Comparison of ENCODE assay signal across 8 cellular contexts in the genomic region with DNA sequence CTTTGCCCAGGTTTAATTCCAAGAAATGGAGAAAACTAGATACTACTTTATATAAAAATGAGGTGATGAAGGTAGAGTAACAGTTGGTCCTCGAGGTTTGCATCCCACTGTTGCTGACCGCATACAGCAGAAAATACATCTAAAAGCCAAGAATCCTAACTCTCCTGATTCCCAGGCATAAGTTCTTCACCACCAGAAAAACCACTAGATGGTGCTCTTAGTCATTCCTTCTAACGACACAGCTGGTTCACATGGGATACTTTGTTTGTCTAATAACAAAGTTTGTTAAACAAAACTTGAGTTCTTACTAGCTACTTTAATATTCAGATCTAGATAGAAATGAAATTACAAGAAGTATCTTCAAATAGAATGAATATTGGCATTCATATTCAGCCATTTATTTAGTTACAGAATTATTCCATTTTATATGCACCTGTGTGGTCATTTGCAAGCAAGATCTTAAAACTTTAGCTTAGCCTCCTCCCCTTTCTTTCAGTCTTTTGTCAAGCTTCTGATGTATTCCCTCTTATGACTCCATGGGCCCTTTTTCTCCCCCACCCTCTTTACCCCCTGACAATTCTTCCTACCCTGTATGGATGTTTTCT. TPM values are rescaled to one million over a fixed set of nuclear protein-coding genes. Genes with fewer than 3 reads are reported as not detected.
DNase-seq lines count a peak whose midpoint lies in the region; ATAC-seq, FAIRE-seq and TF ChIP-seq lines count a peak whose summit lies in the region.

No MANE protein-coding gene starts in this region.

- TF ChIP-seq RAD21 in HepG2 (CRISPR knock-in tag; IDR thresholded peaks at IDR 0.05) = peak; percentile 61

- FAIRE-seq in HepG2 (lab: Jason Lieb, UNC) = peak; percentile 90

- in situ Hi-C loops in astrocyte of the spinal cord (cut with HindIII; ENCODE audit: low sequenced_read_pairs) = no loop called here
- in situ Hi-C loops in HepG2 (cut with HindIII; ENCODE audit: extremely low pct_ligation_motif_present, low pct_unique_long_range_greater_than_20kb) = loop anchor here (10.0 kb wide), 1 partner anchor 348 kb away; no protein-coding TSS in a partner anchor
- in situ Hi-C loops in gastrocnemius medialis (cut with MboI; ENCODE audit: low sequenced_read_pairs in 4 of 4) = no loop called here

- H3K9ac ChIP-seq in MM.1S (ENCODE audit: low read length) = no peak overlapping the region
- no peak overlapping the region for H3K9ac ChIP-seq in HepG2 (ENCODE audit: insufficient read depth, low read depth, low read length)

- DNase-seq in GM03348 (ENCODE audit: low spot score) (peak; percentile 72), MM.1S (peak; percentile 37), astrocyte of the spinal cord (ENCODE audit: low read depth, low spot score) (peak; percentile 59), HepG2 (ENCODE audit: low spot score) (peak; percentile 43), gastrocnemius medialis (no peak), posterior vena cava (ENCODE audit: low spot score) (no peak)

- H3K4me3 ChIP-seq in MM.1S (ENCODE audit: low read length) (no peak overlapping the region), astrocyte of the spinal cord (ENCODE audit: low read depth, low read length) (no peak overlapping the region), HepG2 (replicated peaks in 1 of 3; ENCODE audit: insufficient read depth in 1 of 3, low read depth in 2 of 3, low read length in 3 of 3) (no peak overlapping the region), gastrocnemius medialis (no peak overlapping the region)

- no peaks in the 10 kb centered on the region for H3F3A ChIP-seq in MM.1S (ENCODE audit: insufficient read depth, low read length)

- H3K27ac ChIP-seq in MM.1S (ENCODE audit: low read length) (no peak overlapping the region), HepG2 (ENCODE audit: extremely low read length, insufficient read depth, low read length) (no peak overlapping the region), gastrocnemius medialis (no peak overlapping the region)

- ATAC-seq in HepG2 = peak; percentile 78
- no peak for ATAC-seq in GM21423 (IDR thresholded peaks at IDR 0.05; ENCODE audit: unreplicated experiment)
- no peak for ATAC-seq in gastrocnemius medialis
- no peak for ATAC-seq in HG03139 (IDR thresholded peaks at IDR 0.05; ENCODE audit: unreplicated experiment)

- H3K4me1 ChIP-seq in MM.1S (ENCODE audit: low read length) (no peaks in the 10 kb centered on the region), HepG2 (ENCODE audit: insufficient read depth, low read length) (no peaks in the 10 kb centered on the region), gastrocnemius medialis (no peaks in the 10 kb centered on the region)

- H4K20me1 ChIP-seq in MM.1S (ENCODE audit: insufficient read depth, low read length) = no peaks in the 10 kb centered on the region
- H4K20me1 ChIP-seq in HepG2 (ENCODE audit: insufficient read depth, low read length) = no peaks in the 10 kb centered on the region

- no peak for TF ChIP-seq EP300 in HepG2 (IDR thresholded peaks at IDR 0.05; ENCODE audit: low read depth in 2 of 2, low read length in 2 of 2)
- TF ChIP-seq EP300 in HepG2 (CRISPR knock-in tag; IDR thresholded peaks at IDR 0.05; ENCODE audit: borderline replicate concordance) = no peak

- no peaks in the 10 kb centered on the region for H3K9me3 ChIP-seq in MM.1S (replicated peaks; ENCODE audit: insufficient read depth, low read length)
- H3K9me3 ChIP-seq in HepG2 (ENCODE audit: low read length) = no peaks in the 10 kb centered on the region
- no peaks in the 10 kb centered on the region for H3K9me3 ChIP-seq in gastrocnemius medialis

- H2AFZ ChIP-seq in MM.1S (ENCODE audit: low read length) (no peak overlapping the region), HepG2 (ENCODE audit: low read length) (no peak overlapping the region)

- no peak for TF ChIP-seq POLR2A in HepG2 (IDR thresholded peaks at IDR 0.05; ENCODE audit: insufficient read depth in 1 of 2, low read depth in 2 of 2, low read length in 2 of 2)
- TF ChIP-seq POLR2A in gastrocnemius medialis (IDR thresholded peaks at IDR 0.05) = no peak

- H3K36me3 ChIP-seq in MM.1S (replicated peaks; ENCODE audit: insufficient read depth, low read length) = no peaks in the 10 kb centered on the region
- peaks cover 0 to 1% of the 10 kb centered on the region in 2 experiments; a peak in 1 of 5 replicates for H3K36me3 ChIP-seq in HepG2 (replicated peaks in 1 of 2; ENCODE audit: control insufficient read depth in 1 of 2, insufficient read depth in 2 of 2, low read length in 2 of 2)
- no peaks in the 10 kb centered on the region for H3K36me3 ChIP-seq in gastrocnemius medialis

- H3K27me3 ChIP-seq in MM.1S (replicated peaks; ENCODE audit: insufficient read depth, low read length) (no peaks in the 10 kb centered on the region), HepG2 (ENCODE audit: control insufficient read depth in 1 of 2, insufficient read depth in 2 of 2, low read length in 2 of 2) (no peaks in the 10 kb centered on the region), gastrocnemius medialis (no peaks in the 10 kb centered on the region)

- H3K4me2 ChIP-seq in MM.1S (ENCODE audit: low read depth, low read length) = no peak overlapping the region
- H3K4me2 ChIP-seq in HepG2 (ENCODE audit: low read depth, low read length) = no peak overlapping the region

- POLR2A ChIA-PET in HepG2 (lab: Yijun Ruan, JAX) = no interaction called here

- H3K79me2 ChIP-seq in MM.1S (ENCODE audit: low read length) = no peaks in the 10 kb centered on the region
- H3K79me2 ChIP-seq in HepG2 (ENCODE audit: insufficient read depth, low read length) = no peaks in the 10 kb centered on the region

- CTCF ChIA-PET in HepG2 (lab: Yijun Ruan, JAX; ENCODE audit: low intra/inter-chr PET ratio, low total read pairs) = interaction anchor here (0.7 to 1.5 kb wide), 5 partner anchors 33 to 346 kb away, joined by 3 to 9 read pairs (median 5); no protein-coding TSS in a partner anchor

- intact Hi-C loops in HepG2 (cut with micrococcal nuclease; ENCODE audit: unreplicated experiment) (loop anchor here (1.0 to 5.0 kb wide), 3 partner anchors 33 to 351 kb away; no protein-coding TSS in a partner anchor), gastrocnemius medialis (cut with DNase I; ENCODE audit: low total_unique reads) (no loop called here), posterior vena cava (cut with DNase I) (no loop called here)

- 9% methylated on average over 3 of the region's 3 CpGs for WGBS in HepG2 (ENCODE audit: low lambda C conversion rate)

- no peaks in the 10 kb centered on the region for H3K9me2 ChIP-seq in MM.1S (replicated peaks; ENCODE audit: insufficient read depth, low read length)

- TF ChIP-seq CTCF in MM.1S (IDR thresholded peaks at IDR 0.05; ENCODE audit: low read length) (peak; percentile 77), astrocyte of the spinal cord (IDR thresholded peaks at IDR 0.05; ENCODE audit: low read depth, low read length) (peak; percentile 77), HepG2 (CRISPR knock-in tag; IDR thresholded peaks at IDR 0.05) (peak; percentile 79), gastrocnemius medialis (IDR thresholded peaks at IDR 0.05 in 4 of 5, conservative IDR thresholded peaks at IDR 0.05 in 1 of 5) (peak in 1 of 5 experiments; percentile 40)

- BruUV-seq in HepG2 (replicated peaks; lab: Mats Ljungman, UMichigan) = no TSS peak

TF ChIP-seq in HepG2, 621 proteins besides CTCF, POLR2A, EP300 and RAD21:
- TF ChIP-seq STAG1 (CRISPR knock-in tag; IDR thresholded peaks at IDR 0.05) (peak; percentile 74), SMC3 (IDR thresholded peaks at IDR 0.05; ENCODE audit: low read length) (peak; percentile 79), PPARG (CRISPR knock-in tag; conservative IDR thresholded peaks at IDR 0.05) (0 out of 2 replicates have a peak, but pooled peaks have one; percentile 21), ZNF766 (CRISPR knock-in tag; IDR thresholded peaks at IDR 0.05; ENCODE audit: borderline replicate concordance) (no peak), TEAD3 (CRISPR knock-in tag; optimal IDR thresholded peaks at IDR 0.05; ENCODE audit: borderline replicate concordance) (peak; percentile 9)
- TF ChIP-seq, protein P1, sequence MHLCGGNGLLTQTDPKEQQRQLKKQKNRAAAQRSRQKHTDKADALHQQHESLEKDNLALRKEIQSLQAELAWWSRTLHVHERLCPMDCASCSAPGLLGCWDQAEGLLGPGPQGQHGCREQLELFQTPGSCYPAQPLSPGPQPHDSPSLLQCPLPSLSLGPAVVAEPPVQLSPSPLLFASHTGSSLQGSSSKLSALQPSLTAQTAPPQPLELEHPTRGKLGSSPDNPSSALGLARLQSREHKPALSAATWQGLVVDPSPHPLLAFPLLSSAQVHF (CRISPR knock-in tag; IDR thresholded peaks at IDR 0.05) = no peak

RNA-seq across cellular contexts. Expression of a gene that starts 54.1 kb away (rescaled TPM):
- total RNA-seq in HepG2 (2016; rRNA removed; fragmentation: Illumina TruSeq; extraction: Trizol) (0.02 TPM in 1 of 2 replicates, not detected in the other), gastrocnemius medialis (not detected), posterior vena cava (under 1 TPM in 1 of 2 donors, not detected in 1; 0.19 TPM)
- total RNA-seq in HepG2 (2016; cell fraction: cytosol; rRNA removed; fragmentation: Illumina TruSeq; extraction: Trizol; ENCODE audit: low read depth) = not detected in 2 replicates
- total RNA-seq in HepG2 (2016; cell fraction: insoluble cytoplasmic fraction; rRNA removed; fragmentation: Illumina TruSeq; extraction: Trizol) = 0.02 TPM in 1 of 2 replicates, not detected in the other
- not detected in 2 replicates for total RNA-seq in HepG2 (2016; cell fraction: membrane; rRNA removed; fragmentation: Illumina TruSeq; extraction: Trizol)
- total RNA-seq in HepG2 (2016; cell fraction: nucleus; rRNA removed; fragmentation: Illumina TruSeq; extraction: Trizol) = 0.12 and 0.19 TPM in 2 replicates
- polyA plus RNA-seq in HepG2 (2011; rRNA removed) = not detected in 2 replicates
- polyA plus RNA-seq in HepG2 (2011; cell fraction: cytosol; rRNA removed) = not detected in 2 replicates
- polyA plus RNA-seq in HepG2 (2011; cell fraction: nucleus; rRNA removed) = 0.35 and 0.42 TPM in 2 replicates
- polyA plus RNA-seq in HepG2 (2012) = not detected in 2 replicates
- polyA plus RNA-seq in HepG2 (2016; cell fraction: cytosol; fragmentation: Illumina TruSeq; extraction: Trizol; ENCODE audit: low read depth) = not detected in 2 replicates
- polyA plus RNA-seq in HepG2 (2016; cell fraction: insoluble cytoplasmic fraction; fragmentation: Illumina TruSeq; extraction: Trizol; ENCODE audit: low read depth) = not detected in 2 replicates
- not detected in 2 replicates for polyA plus RNA-seq in HepG2 (2016; cell fraction: membrane; fragmentation: Illumina TruSeq; extraction: Trizol; ENCODE audit: low read depth)
- not detected in 2 replicates for polyA plus RNA-seq in HepG2 (2016; cell fraction: nucleus; fragmentation: Illumina TruSeq; extraction: Trizol; ENCODE audit: insufficient read depth, low read depth)
- 0.07 and 0.26 TPM in 2 replicates for polyA minus RNA-seq in HepG2 (2011; rRNA and poly(A)+ RNA removed; ENCODE audit: low replicate concordance)
- polyA minus RNA-seq in HepG2 (2011; cell fraction: cytosol; rRNA and poly(A)+ RNA removed) = not detected in 2 replicates
- 0.87 and 1.5 TPM in 2 replicates for polyA minus RNA-seq in HepG2 (2011; cell fraction: nucleus; rRNA and poly(A)+ RNA removed)

Comparison
In these comparisons a context has a peak if more than half of its experiments do, and no peak if none do; other contexts are left out.
1. DNase-seq: peak in GM03348 (single experiment), MM.1S (single experiment), astrocyte of the spinal cord (single experiment) and HepG2 (single experiment); none in gastrocnemius medialis (0 of 2) and posterior vena cava (single experiment).